In genomic region chr7:141057788-141058187, GRCh38 we compare ENCODE assay signal across 3 cellular contexts.
TF ChIP-seq lines count a peak whose summit lies in the region.

No MANE protein-coding gene starts in this region.

TF ChIP-seq in SK-N-SH, 30 proteins besides CTCF, POLR2A, EP300 and RAD21 (continued from another document):
- TF ChIP-seq REST (IDR thresholded peaks at IDR 0.05; ENCODE audit: low read depth, low read length) (no peak), RXRA (IDR thresholded peaks at IDR 0.05; ENCODE audit: borderline replicate concordance, low read depth) (no peak)

TF ChIP-seq in SK-N-SH treated with all-trans-retinoic acid at 6 μM for 48 hours, 23 proteins besides CTCF, POLR2A, EP300 and RAD21 (continued from another document):
- TF ChIP-seq PATZ1 (CRISPR knock-in tag; IDR thresholded peaks at IDR 0.05; ENCODE audit: borderline replicate concordance) = no peak
TF ChIP-seq in SK-N-SH treated with all-trans-retinoic acid at 6 μM for 48 hours: peak in this region for 0.

TF ChIP-seq in neural cell, 6 proteins besides CTCF, POLR2A, EP300 and RAD21 (continued from another document):
- peak; percentile 37 for TF ChIP-seq REST (IDR thresholded peaks at IDR 0.05; ENCODE audit: borderline replicate concordance)
- peak; percentile 52 for TF ChIP-seq POLR2AphosphoS5 (IDR thresholded peaks at IDR 0.05)
TF ChIP-seq in neural cell: peak in this region for 2.
